In genomic region chr14:77024171-77024627, GRCh38 we compare ENCODE assay signal across 8 cellular contexts. TPM values are rescaled to one million over a fixed set of nuclear protein-coding genes. Genes with fewer than 3 reads are reported as not detected.
DNase-seq lines count a peak whose midpoint lies in the region; ATAC-seq and TF ChIP-seq lines count a peak whose summit lies in the region.

No MANE protein-coding gene starts in this region.

- H4K20me1 ChIP-seq in KMS-11 (ENCODE audit: insufficient read depth): no peaks in the 10 kb centered on the region

- H3K4me1 Mint-ChIP-seq in effector memory CD8-positive, alpha-beta T cell (ENCODE audit: low read depth in 2 of 2): peaks cover 29 to 30% of the 10 kb centered on the region in 2 donors

- H3K9ac ChIP-seq in KMS-11: peak overlapping the region; percentile 87

- no peaks in the 10 kb centered on the region for H3K9me3 ChIP-seq in muscle layer of duodenum (ENCODE audit: control insufficient read depth in 1 of 2, low read length in 2 of 2)

- H3K4me1 ChIP-seq in KMS-11 (ENCODE audit: low read depth, poor library complexity, severe bottlenecking): peaks cover 43% of the 10 kb centered on the region
- peaks cover 6 to 37% of the 10 kb centered on the region in 2 donors for H3K4me1 ChIP-seq in muscle layer of duodenum (ENCODE audit: control insufficient read depth in 1 of 2, insufficient read depth in 2 of 2, low read length in 2 of 2)

- H2AFZ ChIP-seq in KMS-11 (ENCODE audit: low read depth): no peak overlapping the region

- DNase-seq in A172 (ENCODE audit: low spot score) (peak; percentile 69), superior temporal gyrus (ENCODE audit: extremely low spot score) (peak; percentile 54), NCI-H2081 treated with DMSO at 0.1 percent for 48 hours (lab: John Stamatoyannopoulos, UW) (no peak)
- DNase-seq in activated CD4-positive, alpha-beta T cell treated with anti-CD3 and anti-CD28 coated beads, Interleukin-2, amount 50 U/mL, for 4 hours: peak; percentile 52 to 59
- DNase-seq in effector memory CD8-positive, alpha-beta T cell: peak; percentile 29 to 36 (median 32)

- H3K4me3 ChIP-seq in KMS-11 (IDR thresholded peaks at IDR 0.05; ENCODE audit: insufficient read depth, low read depth, low read length): no peak overlapping the region
- peak overlapping the region; percentile 61 to 85 for H3K4me3 ChIP-seq in muscle layer of duodenum (ENCODE audit: low read depth in 1 of 2, low read length in 2 of 2)

- no peaks in the 10 kb centered on the region for H3K27me3 ChIP-seq in KMS-11 (ENCODE audit: insufficient read depth, low read depth)
- no peaks in the 10 kb centered on the region for H3K27me3 ChIP-seq in muscle layer of duodenum (ENCODE audit: low read depth, low read length)

- H3K9me3 Mint-ChIP-seq in effector memory CD8-positive, alpha-beta T cell: no peaks in the 10 kb centered on the region

- no peaks in the 10 kb centered on the region for H3K27me3 Mint-ChIP-seq in effector memory CD8-positive, alpha-beta T cell

- peaks cover 47% of the 10 kb centered on the region for H3K36me3 Mint-ChIP-seq in effector memory CD8-positive, alpha-beta T cell (ENCODE audit: insufficient read depth)

- peaks cover 39% of the 10 kb centered on the region for H3K79me2 ChIP-seq in KMS-11 (ENCODE audit: insufficient read depth, low read depth)

- H3K27ac ChIP-seq in KMS-11: peak overlapping the region; percentile 92
- peak overlapping the region; percentile 87 for H3K27ac ChIP-seq in muscle layer of duodenum (ENCODE audit: low read length)

- no peak for ATAC-seq in effector memory CD8-positive, alpha-beta T cell (replicated peaks)
- no peak for ATAC-seq in GM21381 (IDR thresholded peaks at IDR 0.05; ENCODE audit: unreplicated experiment)

- peak overlapping the region in 1 of 2 donors; percentile 74 for H3K27ac Mint-ChIP-seq in effector memory CD8-positive, alpha-beta T cell

- no peaks in the 10 kb centered on the region for H3K36me3 ChIP-seq in KMS-11 (ENCODE audit: insufficient read depth)
- H3K36me3 ChIP-seq in muscle layer of duodenum (ENCODE audit: control insufficient read depth in 1 of 2, insufficient read depth in 2 of 2, low read length in 2 of 2): peaks cover 0 to 6% of the 10 kb centered on the region in 2 donors

- TF ChIP-seq CTCF in KMS-11 (conservative IDR thresholded peaks at IDR 0.05; ENCODE audit: low read depth, low read length): no peak

- H3K4me3 Mint-ChIP-seq in effector memory CD8-positive, alpha-beta T cell: peak overlapping the region; percentile 70

- peak overlapping the region; percentile 76 for H3K4me2 ChIP-seq in KMS-11

RNA-seq across cellular contexts. Expression of gene IRF2BPL, which starts 4.3 kb away (rescaled TPM):
- 20.8 and 24.7 TPM in 2 replicates for total RNA-seq in A172 (2014; rRNA removed; shearing (Covaris generic))
